Comparison of ENCODE assay signal across 19 cellular contexts in the genomic region with DNA sequence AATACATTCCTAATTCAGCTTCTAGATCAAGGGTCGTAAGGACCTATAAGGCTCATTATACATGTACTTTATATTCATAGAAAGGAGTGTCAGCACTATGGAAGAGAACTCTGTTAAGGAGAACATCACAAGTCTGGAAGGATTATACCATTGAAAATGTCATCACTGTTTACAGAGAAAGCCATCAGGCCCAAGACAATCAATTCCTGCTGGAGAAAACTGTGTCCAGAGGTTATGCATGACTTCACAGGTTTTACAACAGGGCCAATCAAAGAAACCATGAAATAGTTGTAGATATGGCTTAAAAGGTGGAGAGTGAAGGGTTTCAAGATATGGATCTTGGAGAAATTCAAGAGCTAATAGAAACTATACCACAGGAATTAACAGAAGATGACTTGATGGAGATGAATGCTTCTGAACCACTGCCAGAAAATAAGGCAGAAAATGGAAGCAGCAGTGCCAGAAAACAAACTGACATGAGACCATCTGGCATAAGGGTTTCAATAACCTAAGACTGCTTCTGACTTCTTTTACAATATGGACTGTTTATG. TPM values are rescaled to one million over a fixed set of nuclear protein-coding genes. Genes with fewer than 3 reads are reported as not detected.
A peak's percentile ranks its signal among the peaks of the same experiment; 100 is the strongest.
DNase-seq lines count a peak whose midpoint lies in the region; ATAC-seq and TF ChIP-seq lines count a peak whose summit lies in the region.
"Had no signal": no experiment of that assay in that cellular context is flagged by ENCODE, and none has a peak within 500 bp of the region (broad histone marks: within the 10 kb centered on the region; RNA-seq: fewer than 3 reads in every experiment).

No MANE protein-coding gene starts in this region.

- no peak overlapping the region for H3K27ac ChIP-seq in osteoblast (ENCODE audit: low read depth, low read length)
- H3K27ac ChIP-seq: KMS-11, RWPE1, SJCRH30 had no signal

- H3K9me3 ChIP-seq in osteoblast (ENCODE audit: low read depth, low read length) = no peaks in the 10 kb centered on the region
- H3K9me3 ChIP-seq: BE2C, SJCRH30 had no signal

- no peaks in the 10 kb centered on the region for H3K4me1 ChIP-seq in osteoblast (ENCODE audit: insufficient read depth, low read length)
- H3K4me1 ChIP-seq: BE2C, SJCRH30 had no signal

- no peaks in the 10 kb centered on the region for H3K79me2 ChIP-seq in osteoblast (ENCODE audit: insufficient read depth, low read length)

- ATAC-seq in GM19452 (IDR thresholded peaks at IDR 0.05; ENCODE audit: unreplicated experiment) = no peak

- no peak for TF ChIP-seq CTCF in osteoblast (IDR thresholded peaks at IDR 0.05; ENCODE audit: extremely low read depth, low read depth, low read length)

- DNase-seq in EL = peak; percentile 12
- peak; percentile 87 for DNase-seq in NCI-H2171 treated with DMSO at 0.1 percent for 48 hours (lab: John Stamatoyannopoulos, UW)
- DNase-seq in cerebellar cortex (ENCODE audit: low spot score) = peak; percentile 19
- DNase-seq in osteoblast (ENCODE audit: insufficient read length, low spot score, missing footprints) = peak; percentile 10
- DNase-seq in MV-4-11 (lab: John Stamatoyannopoulos, UW) = no peak
- DNase-seq in NCI-H1436 (lab: John Stamatoyannopoulos, UW) = no peak
- DNase-seq: ACHN; BE2C; CD4-positive, alpha-beta memory T cell; MM.1S; NCI-H1105 treated with DMSO at 0.1 percent for 48 hours; NCI-H2029; NCI-H69; NK-92 treated with Interleukin-12 subunit alpha and Interleukin-12 subunit beta, amount 100 ng/mL, for 24 hours; OCI-M1; SJCRH30 had no signal

- H3K4me2 ChIP-seq in osteoblast (ENCODE audit: insufficient read depth, low read length) = no peak overlapping the region
- H3K4me2 ChIP-seq: KMS-11 had no signal

- no peaks in the 10 kb centered on the region for H3K27me3 ChIP-seq in osteoblast (ENCODE audit: insufficient read depth, low read length)
- H3K27me3 ChIP-seq: BE2C, SJCRH30 had no signal

- H3K36me3 ChIP-seq in osteoblast (ENCODE audit: insufficient read depth, low read length) = peaks cover 29% of the 10 kb centered on the region
- H3K36me3 ChIP-seq: BE2C had no signal

- H4K20me1 ChIP-seq in osteoblast (ENCODE audit: insufficient read depth, low read length) = no peaks in the 10 kb centered on the region

- no peak overlapping the region for H2AFZ ChIP-seq in osteoblast (ENCODE audit: low read length)

- H3K4me3 ChIP-seq in osteoblast (ENCODE audit: insufficient read depth, low read length) = no peak overlapping the region
- H3K4me3 ChIP-seq: SJCRH30 had no signal

RNA-seq across cellular contexts. Expression of a gene that starts 30.2 kb away (rescaled TPM):
- 20.9 and 23.5 TPM in 2 replicates for total RNA-seq in osteoblast

Comparison
In these comparisons a context has a peak if more than half of its experiments do, and no peak if none do; other contexts are left out.
1. DNase-seq: peak in EL (single experiment), NCI-H2171 treated with DMSO at 0.1 percent for 48 hours (single experiment), cerebellar cortex (single experiment) and osteoblast (single experiment); none in MV-4-11 (single experiment) and NCI-H1436 (single experiment).